Comparison of ENCODE assay signal across 17 cellular contexts in genomic region chr2:70696142-70696541, GRCh38.
"Had no signal": no experiment of that assay in that cellular context is flagged by ENCODE, and none has a peak within 500 bp of the region (broad histone marks: within the 10 kb centered on the region; RNA-seq: fewer than 3 reads in every experiment).

No MANE protein-coding gene starts in this region.

- H3K27me3 ChIP-seq: heart left ventricle, thyroid gland, upper lobe of left lung, vagina had no signal

- H3K9me3 ChIP-seq: heart left ventricle, mucosa of descending colon, neutrophil, suprapubic skin, thyroid gland, upper lobe of left lung, vagina had no signal

- H3K36me3 Mint-ChIP-seq: stimulated activated effector memory CD8-positive, alpha-beta T cell treated with anti-CD3 and anti-CD28 coated beads, Interleukin-12 subunit alpha, Interleukin-12 subunit beta, amount 100 ng/mL, for 72 hours had no signal

- H3K9me3 Mint-ChIP-seq: dendritic cell treated with granulocyte-macrophage colony-stimulating factor and Interleukin-4, amounts not matched to agents 40 ng/mL and 50 ng/mL, for 4 days; naive thymus-derived CD8-positive, alpha-beta T cell; stimulated activated effector memory CD8-positive, alpha-beta T cell treated with anti-CD3 and anti-CD28 coated beads, Interleukin-12 subunit alpha, Interleukin-12 subunit beta, amount 100 ng/mL, for 72 hours had no signal

- H3K4me3 ChIP-seq: heart left ventricle, mucosa of descending colon, smooth muscle cell, suprapubic skin, thyroid gland, upper lobe of left lung, vagina had no signal

- H3K4me3 Mint-ChIP-seq: dendritic cell treated with granulocyte-macrophage colony-stimulating factor and Interleukin-4, amounts not matched to agents 40 ng/mL and 50 ng/mL, for 4 days; naive thymus-derived CD8-positive, alpha-beta T cell; stimulated activated effector memory CD8-positive, alpha-beta T cell treated with anti-CD3 and anti-CD28 coated beads, Interleukin-12 subunit alpha, Interleukin-12 subunit beta, amount 100 ng/mL, for 72 hours had no signal

- ATAC-seq: heart left ventricle; mucosa of descending colon; naive thymus-derived CD8-positive, alpha-beta T cell; stimulated activated effector memory CD8-positive, alpha-beta T cell treated with anti-CD3 and anti-CD28 coated beads, Interleukin-12 subunit alpha, Interleukin-12 subunit beta, amount 100 ng/mL, for 72 hours; stimulated activated naive CD8-positive, alpha-beta T cell treated with anti-CD3 and anti-CD28 coated beads, Interleukin-15, Interleukin-2, amounts not matched to agents 100 U/mL and 50 U/mL, for 24 hours had no signal

- DNase-seq: foreskin melanocyte; heart left ventricle; hippocampal formation; kidney glomerular epithelial cell; mucosa of descending colon; naive thymus-derived CD8-positive, alpha-beta T cell; stimulated activated CD4-positive, alpha-beta T cell treated with anti-CD3 and anti-CD28 coated beads, Interleukin-4, amount 100 ng/mL, for 1 hour; stimulated activated CD8-positive, alpha-beta memory T cell treated with anti-CD3 and anti-CD28 coated beads, Interleukin-4, amount 100 ng/mL, for 48 hours; stimulated activated naive CD8-positive, alpha-beta T cell treated with anti-CD3 and anti-CD28 coated beads, Interleukin-15, Interleukin-2, amounts not matched to agents 100 U/mL and 50 U/mL, for 24 hours; thyroid gland; upper lobe of left lung had no signal

- H3K27me3 Mint-ChIP-seq: dendritic cell treated with granulocyte-macrophage colony-stimulating factor and Interleukin-4, amounts not matched to agents 40 ng/mL and 50 ng/mL, for 4 days; naive thymus-derived CD8-positive, alpha-beta T cell had no signal

- H3K4me1 Mint-ChIP-seq: stimulated activated effector memory CD8-positive, alpha-beta T cell treated with anti-CD3 and anti-CD28 coated beads, Interleukin-12 subunit alpha, Interleukin-12 subunit beta, amount 100 ng/mL, for 72 hours had no signal

- H3K36me3 ChIP-seq: heart left ventricle, neutrophil, suprapubic skin, thyroid gland, upper lobe of left lung, vagina had no signal

- H3K27ac ChIP-seq: heart left ventricle, neutrophil, suprapubic skin, thyroid gland, upper lobe of left lung, vagina had no signal

- H3K27ac Mint-ChIP-seq: dendritic cell treated with granulocyte-macrophage colony-stimulating factor and Interleukin-4, amounts not matched to agents 40 ng/mL and 50 ng/mL, for 4 days; naive thymus-derived CD8-positive, alpha-beta T cell; stimulated activated effector memory CD8-positive, alpha-beta T cell treated with anti-CD3 and anti-CD28 coated beads, Interleukin-12 subunit alpha, Interleukin-12 subunit beta, amount 100 ng/mL, for 72 hours had no signal

- H3K4me2 ChIP-seq: smooth muscle cell had no signal

- H3K4me1 ChIP-seq: heart left ventricle, suprapubic skin, thyroid gland, upper lobe of left lung, vagina had no signal
